11 cellular contexts compared by ENCODE assay signal in the genomic region with DNA sequence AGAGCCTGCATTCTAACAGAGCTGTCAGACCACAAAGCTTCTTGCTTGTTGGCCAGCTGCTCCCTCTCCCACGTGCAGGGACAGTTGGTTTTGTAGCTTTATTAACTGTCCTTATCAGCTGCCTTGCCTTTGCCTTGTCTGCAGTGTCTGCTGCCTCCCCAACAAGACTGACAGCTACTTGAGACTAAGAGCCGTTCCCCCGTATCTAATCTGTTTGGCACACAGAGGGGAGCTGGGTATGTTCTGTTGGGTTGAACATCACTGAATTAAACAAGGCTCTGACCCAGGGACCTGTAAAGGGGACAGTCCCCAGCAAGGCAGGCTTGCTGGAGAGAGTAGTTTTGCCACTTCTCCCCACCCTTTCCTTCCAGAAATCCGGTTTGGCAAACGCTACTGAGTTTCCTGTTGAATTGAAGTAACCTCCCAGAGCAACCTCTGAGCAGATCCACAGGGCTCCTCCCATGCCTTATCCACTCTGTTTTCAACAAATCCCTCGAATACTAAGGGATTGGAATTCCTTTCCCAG.
DNase-seq lines count a peak whose midpoint lies in the region; ATAC-seq and TF ChIP-seq lines count a peak whose summit lies in the region.
"Had no signal": no experiment of that assay in that cellular context is flagged by ENCODE, and none has a peak within 500 bp of the region (broad histone marks: within the 10 kb centered on the region; RNA-seq: fewer than 3 reads in every experiment).

No MANE protein-coding gene starts in this region.

- peak; percentile 78 for ATAC-seq in Right ventricle myocardium inferior
- ATAC-seq in GM21381 (IDR thresholded peaks at IDR 0.05; ENCODE audit: unreplicated experiment) = no peak

- no peaks in the 10 kb centered on the region for H3K36me3 Mint-ChIP-seq in nephron (ENCODE audit: low read depth)

- no peaks in the 10 kb centered on the region for H3K9me3 ChIP-seq in SJCRH30 (replicated peaks)

- peaks cover 9% of the 10 kb centered on the region for H3K4me1 ChIP-seq in SJCRH30

- no peak overlapping the region for H3K4me3 Mint-ChIP-seq in nephron

- intact Hi-C loops in Right ventricle myocardium inferior (cut with DNase I) = loop anchor here (1.0 kb wide), 1 partner anchor 26 kb away; no protein-coding TSS in a partner anchor

- H3K27ac Mint-ChIP-seq in nephron = peak overlapping the region; percentile 72 to 92 (median 72)

- no peaks in the 10 kb centered on the region for H3K36me3 ChIP-seq in SJCRH30

- H3K27me3 ChIP-seq in SJCRH30 = no peaks in the 10 kb centered on the region

- DNase-seq in CMK (ENCODE audit: low read depth) = peak; percentile 12
- peak; percentile 27 to 61 for DNase-seq in SJCRH30
- DNase-seq in Right ventricle myocardium inferior (ENCODE audit: missing footprints) = no peak
- DNase-seq in HK-2 (ENCODE audit: unreplicated experiment) = no peak
- no peak for DNase-seq in central memory CD4-positive, alpha-beta T cell
- no peak for DNase-seq in NCI-H2196 (lab: John Stamatoyannopoulos, UW; ENCODE audit: unreplicated experiment)
- DNase-seq: anterior cingulate cortex had no signal

- no peaks in the 10 kb centered on the region for H3K9me3 Mint-ChIP-seq in nephron

- peaks cover 7% of the 10 kb centered on the region for H3K27me3 Mint-ChIP-seq in nephron (ENCODE audit: low read depth)

- H3K4me1 Mint-ChIP-seq in nephron = peaks cover 48% of the 10 kb centered on the region

- H3K4me3 ChIP-seq in SJCRH30 = no peak overlapping the region
- H3K4me3 ChIP-seq: smooth muscle cell had no signal

- no peak overlapping the region for H3K27ac ChIP-seq in SJCRH30
- H3K27ac ChIP-seq: epithelial cell of prostate had no signal

- TF ChIP-seq CTCF in nephron (IDR thresholded peaks at IDR 0.05; ENCODE audit: unreplicated experiment in 3 of 3) = no peak

Comparison
In these comparisons a context has a peak if more than half of its experiments do, and no peak if none do; other contexts are left out.
1. DNase-seq: peak in CMK (single experiment) and SJCRH30 (2 of 2); none in Right ventricle myocardium inferior (single experiment), HK-2 (single experiment), central memory CD4-positive, alpha-beta T cell (single experiment) and NCI-H2196 (single experiment).